8 cellular contexts compared by ENCODE assay signal in the genomic region with DNA sequence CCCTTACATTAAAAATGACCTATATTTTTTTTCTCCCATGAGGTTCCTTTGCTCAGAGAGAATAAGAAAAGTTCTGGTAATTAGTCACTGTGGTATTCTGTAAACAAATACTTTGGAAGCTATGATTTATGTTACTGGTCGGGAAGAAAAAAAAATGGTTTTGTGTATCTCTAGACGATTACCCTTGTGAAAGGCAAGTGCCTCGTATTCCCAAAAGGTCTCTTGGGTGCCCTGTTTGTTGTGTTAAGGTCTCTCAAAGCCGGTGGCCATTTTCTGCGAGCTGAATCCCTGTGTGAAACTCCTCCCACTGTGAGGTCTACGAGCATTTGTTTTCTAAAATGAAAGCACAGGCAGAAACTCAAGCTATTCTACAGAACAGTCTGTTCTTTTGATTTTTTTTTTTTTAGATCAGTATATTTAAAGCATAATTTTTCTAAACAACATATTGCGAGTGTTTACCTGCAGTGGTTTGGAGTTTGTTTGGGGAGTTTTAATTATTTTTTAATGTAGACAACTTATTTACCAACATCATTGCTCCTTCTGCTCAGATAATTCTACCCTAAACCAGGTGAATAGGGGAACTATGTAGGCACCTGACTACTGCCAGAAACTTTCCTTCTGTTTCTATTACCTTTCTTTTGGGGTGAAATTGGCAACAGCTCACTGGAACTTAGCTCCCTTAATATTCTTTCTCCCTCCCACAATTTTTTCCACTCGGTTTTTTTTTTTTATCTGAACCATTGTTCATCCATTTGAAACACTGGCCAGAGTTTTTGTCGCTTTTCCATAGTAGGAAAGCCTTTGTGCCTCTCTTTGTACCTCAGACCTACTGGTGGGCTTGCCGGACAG. TPM values are rescaled to one million over a fixed set of nuclear protein-coding genes. Genes with fewer than 3 reads are reported as not detected.
A peak's percentile ranks its signal among the peaks of the same experiment; 100 is the strongest.
DNase-seq lines count a peak whose midpoint lies in the region; ATAC-seq and TF ChIP-seq lines count a peak whose summit lies in the region.

No MANE protein-coding gene starts in this region.

- H3K36me3 ChIP-seq in colonic mucosa (no peaks in the 10 kb centered on the region), lung (ENCODE audit: control insufficient read depth in 2 of 2, insufficient read depth in 2 of 2, low read length in 2 of 2) (peaks cover 18% of the 10 kb centered on the region in 2 donors)

- H3K27ac ChIP-seq in colonic mucosa (peak overlapping the region; percentile 85), lung (ENCODE audit: low read depth in 1 of 2, low read length in 1 of 2) (peak overlapping the region; percentile 95 to 99)

- ATAC-seq in lung (ENCODE audit: insufficient read depth, low FRiP score), result peak; percentile 45
- ATAC-seq in stimulated activated naive CD8-positive, alpha-beta T cell treated with anti-CD3 and anti-CD28 coated beads, Interleukin-15, Interleukin-2, amounts not matched to agents 100 U/mL and 50 U/mL, for 24 hours, result no peak
- no peak for ATAC-seq in GM21447 (IDR thresholded peaks at IDR 0.05; ENCODE audit: unreplicated experiment)

- H3K27me3 ChIP-seq in colonic mucosa (no peaks in the 10 kb centered on the region), lung (ENCODE audit: control insufficient read depth, insufficient read depth) (no peaks in the 10 kb centered on the region)

- 11 to 30% methylated on average over 10 of the region's 10 CpGs for WGBS in lung, 2 donors

- H3K9ac ChIP-seq in colonic mucosa (ENCODE audit: low read depth in 2 of 2, low read length in 2 of 2), result peak overlapping the region in 1 of 2 donors; percentile 48

- H3K4me3 ChIP-seq in WI38 (ENCODE audit: low read depth, low read length) (peak overlapping the region; percentile 35), colonic mucosa (no peak overlapping the region), lung (no peak overlapping the region)

- TF ChIP-seq CTCF in GM13977 (IDR thresholded peaks at IDR 0.05; ENCODE audit: extremely low read depth, insufficient read depth, missing control alignments) (no peak), WI38 (IDR thresholded peaks at IDR 0.05; ENCODE audit: low read depth, low read length) (no peak), colonic mucosa (IDR thresholded peaks at IDR 0.05) (no peak), lung (IDR thresholded peaks at IDR 0.05; ENCODE audit: control extremely low read depth, extremely low read depth) (no peak)

- in situ Hi-C loops in GM13977 (cut with MboI; ENCODE audit: low pct_unique_long_range_greater_than_20kb, low sequenced_read_pairs, unreplicated experiment), result no loop called here

- intact Hi-C loops in colonic mucosa (cut with DNase I), result no loop called here

- H3K9me3 ChIP-seq in colonic mucosa (no peaks in the 10 kb centered on the region), lung (ENCODE audit: control insufficient read depth in 2 of 2, insufficient read depth in 1 of 2, low read length in 1 of 2) (no peaks in the 10 kb centered on the region)

- H3K4me1 ChIP-seq in colonic mucosa (peaks cover 29% of the 10 kb centered on the region), lung (ENCODE audit: control insufficient read depth in 2 of 2, insufficient read depth in 2 of 2, low read length in 2 of 2) (peaks cover 29 to 36% of the 10 kb centered on the region in 2 donors)

- peak; percentile 54 for DNase-seq in GM13977 (ENCODE audit: low spot score)
- peak; percentile 53 for DNase-seq in LoVo (ENCODE audit: low spot score)
- DNase-seq in colonic mucosa, result peak; percentile 63
- DNase-seq in lung (ENCODE audit: low spot score), result no peak
- peak; percentile 54 for DNase-seq in stimulated activated naive CD8-positive, alpha-beta T cell treated with anti-CD3 and anti-CD28 coated beads, Interleukin-15, Interleukin-2, amounts not matched to agents 100 U/mL and 50 U/mL, for 24 hours
- DNase-seq in GOT3 (lab: John Stamatoyannopoulos, UW), result no peak

RNA-seq across cellular contexts. Expression of a gene that starts 44.0 kb away (rescaled TPM):
- total RNA-seq in colonic mucosa (100 to 1,000 TPM in 1 of 2 donors, 10 to 100 TPM in 1; 95.5 to 112 TPM), lung (100 to 1,000 TPM in 1 of 2 donors, 10 to 100 TPM in 1; 83.0 to 111 TPM)
- polyA plus RNA-seq in lung, result 10 to 100 TPM in 1 of 2 donors, 1 to 10 TPM in 1; 9.3 to 24.1 TPM

Comparison
In these comparisons a context has a peak if more than half of its experiments do, and no peak if none do; other contexts are left out.
1. DNase-seq: peak in GM13977 (single experiment), LoVo (single experiment), colonic mucosa (single experiment) and stimulated activated naive CD8-positive, alpha-beta T cell treated with anti-CD3 and anti-CD28 coated beads, Interleukin-15, Interleukin-2, amounts not matched to agents 100 U/mL and 50 U/mL, for 24 hours (single experiment); none in lung (single experiment) and GOT3 (single experiment).